ENCODE assay signal across 8 cellular contexts in the genomic region with DNA sequence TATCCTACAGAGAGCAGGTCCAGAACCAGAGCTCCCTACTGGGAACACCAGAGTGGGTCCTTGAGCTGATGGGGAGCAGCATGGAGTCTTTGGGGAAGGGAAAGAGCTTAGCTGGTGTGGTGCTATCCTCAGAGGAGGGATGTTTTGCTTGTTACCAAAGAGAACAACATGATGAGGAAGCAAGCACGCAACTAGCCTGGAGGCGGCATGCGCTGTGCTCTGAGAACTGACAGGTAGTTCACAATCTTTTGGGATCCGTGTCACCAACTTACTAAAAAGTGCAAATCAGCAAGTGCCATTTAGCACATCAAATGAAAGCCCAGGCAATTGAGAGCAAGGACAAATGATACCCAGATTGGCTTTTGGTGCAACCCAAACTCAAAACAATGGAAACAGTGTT.
"Had no signal": no experiment of that assay in that cellular context is flagged by ENCODE, and none has a peak within 500 bp of the region (broad histone marks: within the 10 kb centered on the region; RNA-seq: fewer than 3 reads in every experiment).

No MANE protein-coding gene starts in this region.

- H3K36me3 ChIP-seq: HAP-1 had no signal

- FAIRE-seq: H54 had no signal

- H3K27ac ChIP-seq: GM23248 had no signal

- DNase-seq: GM23248, GOT3, H7, HCEC 1CT, HFFc6 had no signal

- H3K9me3 ChIP-seq: HAP-1 had no signal

- H3K4me3 Mint-ChIP-seq: HFFc6 had no signal

- ATAC-seq: HCT116 had no signal

- H3K9ac ChIP-seq: GM23248 had no signal

- H3K27ac Mint-ChIP-seq: HFFc6 had no signal

- H2AFZ ChIP-seq: GM23248 had no signal

- H3K4me1 ChIP-seq: HAP-1 had no signal

- H3K4me3 ChIP-seq: GM23248, HAP-1 had no signal
